Comparison of ENCODE assay signal across 11 cellular contexts in genomic region chr1:84163123-84164038, GRCh38. TPM values are rescaled to one million over a fixed set of nuclear protein-coding genes. Genes with fewer than 3 reads are reported as not detected.
DNase-seq lines count a peak whose midpoint lies in the region; ATAC-seq, FAIRE-seq and TF ChIP-seq lines count a peak whose summit lies in the region.
"Had no signal": no experiment of that assay in that cellular context is flagged by ENCODE, and none has a peak within 500 bp of the region (broad histone marks: within the 10 kb centered on the region; RNA-seq: fewer than 3 reads in every experiment).

No MANE protein-coding gene starts in this region.

- no peak for TF ChIP-seq EP300 in suprapubic skin (IDR thresholded peaks at IDR 0.05)

- no peak overlapping the region for H2BK15ac ChIP-seq in IMR-90 (ENCODE audit: low read depth, low read length)

- no peak overlapping the region for H3K4me3 ChIP-seq in CD4-positive, alpha-beta memory T cell (ENCODE audit: low read length in 2 of 2)
- H3K4me3 ChIP-seq in IMR-90 (ENCODE audit: insufficient read depth, low read depth, low read length) (no peak overlapping the region), astrocyte (ENCODE audit: insufficient read depth, low read depth, low read length) (no peak overlapping the region), suprapubic skin (no peak overlapping the region)
- H3K4me3 ChIP-seq: GM12878 had no signal

- no peaks in the 10 kb centered on the region for H3K9me3 Mint-ChIP-seq in CD4-positive, alpha-beta memory T cell
- H3K9me3 Mint-ChIP-seq in astrocyte (ENCODE audit: unreplicated experiment) (no peaks in the 10 kb centered on the region), natural killer cell (no peaks in the 10 kb centered on the region)

- H2BK20ac ChIP-seq in IMR-90 (ENCODE audit: low read depth, low read length) = peak overlapping the region; percentile 49; the same call in 1 of the 2 replicates

- 0 out of 2 replicates have a peak overlapping the region, but pooled peaks have one; percentile 19 for H3K4ac ChIP-seq in IMR-90 (ENCODE audit: low read depth, low read length)

- H3K79me2 ChIP-seq in astrocyte (ENCODE audit: insufficient read depth, low read length) = no peaks in the 10 kb centered on the region

- POLR2A ChIA-PET in CD4-positive, alpha-beta memory T cell (lab: Charles Lee; ENCODE audit: partially characterized antibody) = interaction anchor here (0.8 to 3.3 kb wide), 4 partner anchors 11 to 274 kb away, joined by 3 to 14 read pairs (median 8); partner anchors contain the start of gene PRKACB
- POLR2A ChIA-PET in IMR-90 (lab: Charles Lee; ENCODE audit: unreplicated experiment) = no interaction called here

- H2AK5ac ChIP-seq in IMR-90 (ENCODE audit: low read depth, low read length) = no peak overlapping the region

- peak overlapping the region in 7 of 8 donors; percentile 10 to 64 (median 38) for H3K4me3 Mint-ChIP-seq in CD4-positive, alpha-beta memory T cell
- no peak overlapping the region for H3K4me3 Mint-ChIP-seq in astrocyte (ENCODE audit: unreplicated experiment)
- peak overlapping the region; percentile 40 for H3K4me3 Mint-ChIP-seq in natural killer cell

- peak overlapping the region; percentile 16; the same call in 1 of the 2 replicates for H4K5ac ChIP-seq in IMR-90 (ENCODE audit: low read depth, low read length)

- TF ChIP-seq CTCF in IMR-90 (conservative IDR thresholded peaks at IDR 0.05; ENCODE audit: low read depth, low read length) (no peak), astrocyte (IDR thresholded peaks at IDR 0.05; ENCODE audit: insufficient read depth, low read depth, low read length) (no peak), natural killer cell (IDR thresholded peaks at IDR 0.05) (no peak), suprapubic skin (IDR thresholded peaks at IDR 0.05) (no peak)

- H3K9ac ChIP-seq in IMR-90 (ENCODE audit: low read depth, low read length) (no peak overlapping the region), astrocyte (ENCODE audit: low read length) (no peak overlapping the region)
- H3K9ac ChIP-seq: KMS-11 had no signal

- H4K20me1 ChIP-seq in IMR-90 (ENCODE audit: insufficient read depth, low read length) = no peaks in the 10 kb centered on the region
- no peaks in the 10 kb centered on the region for H4K20me1 ChIP-seq in astrocyte (ENCODE audit: insufficient read depth, low read length)

- dilution Hi-C loops in IMR-90 (cut with HindIII; ENCODE audit: low sequenced_read_pairs, unreplicated experiment) = no loop called here

- H3K36me3 ChIP-seq in CD4-positive, alpha-beta memory T cell (ENCODE audit: insufficient read depth, low read length) = no peaks in the 10 kb centered on the region
- H3K36me3 ChIP-seq in IMR-90 (ENCODE audit: control insufficient read depth, insufficient read depth, low read length) (no peaks in the 10 kb centered on the region), astrocyte (ENCODE audit: insufficient read depth, low read length) (no peaks in the 10 kb centered on the region), suprapubic skin (no peaks in the 10 kb centered on the region)

- no peak overlapping the region for H3K18ac ChIP-seq in IMR-90 (ENCODE audit: low read depth, low read length)

- H3K36me3 Mint-ChIP-seq in CD4-positive, alpha-beta memory T cell = peaks cover 3 to 6% of the 10 kb centered on the region in 2 donors
- H3K36me3 Mint-ChIP-seq in astrocyte (ENCODE audit: low read depth, unreplicated experiment) (no peaks in the 10 kb centered on the region), natural killer cell (no peaks in the 10 kb centered on the region)

- H2AK9ac ChIP-seq in IMR-90 (replicated peaks; ENCODE audit: low read depth, low read length, poor library complexity) = no peak overlapping the region

- H4K8ac ChIP-seq in IMR-90 (ENCODE audit: low read depth in 2 of 2, low read length in 2 of 2) = 0 out of 4 replicates have a peak overlapping the region, but pooled peaks of 1 of the 2 experiments have one; percentile 17

- TF ChIP-seq RAD21 in IMR-90 (IDR thresholded peaks at IDR 0.05; ENCODE audit: low read length) = no peak

- H4K91ac ChIP-seq in IMR-90 (ENCODE audit: insufficient read depth, low read depth, low read length) = no peak overlapping the region

- no peaks in the 10 kb centered on the region for H3K27me3 ChIP-seq in CD4-positive, alpha-beta memory T cell (ENCODE audit: insufficient read depth, low read length)
- H3K27me3 ChIP-seq in IMR-90 (ENCODE audit: control insufficient read depth, insufficient read depth, low read length) (no peaks in the 10 kb centered on the region), astrocyte (ENCODE audit: insufficient read depth, low read length) (no peaks in the 10 kb centered on the region), suprapubic skin (no peaks in the 10 kb centered on the region)

- peaks cover 10 to 22% of the 10 kb centered on the region in 2 experiments for H3K79me1 ChIP-seq in IMR-90 (ENCODE audit: low read depth in 1 of 2, low read length in 2 of 2)

- BruUV-seq in IMR-90 (replicated peaks; lab: Mats Ljungman, UMichigan) = no TSS peak

- DNase-seq in CD4-positive, alpha-beta memory T cell = no peak
- no peak for DNase-seq in IMR-90
- DNase-seq in astrocyte (ENCODE audit: low read depth) = no peak
- DNase-seq in natural killer cell = no peak
- no peak for DNase-seq in suprapubic skin (ENCODE audit: low spot score in 2 of 2)
- DNase-seq in NCI-H1694 (lab: John Stamatoyannopoulos, UW) = no peak
- DNase-seq: NCI-H2107 had no signal

- no peaks in the 10 kb centered on the region for H3K9me3 ChIP-seq in CD4-positive, alpha-beta memory T cell (ENCODE audit: control insufficient read depth in 1 of 2, low read length in 2 of 2)
- no peaks in the 10 kb centered on the region for H3K9me3 ChIP-seq in IMR-90 (ENCODE audit: control insufficient read depth, insufficient read depth, low read length)
- H3K9me3 ChIP-seq in astrocyte (ENCODE audit: insufficient read depth, low read depth, low read length) = no peaks in the 10 kb centered on the region
- no peaks in the 10 kb centered on the region for H3K9me3 ChIP-seq in suprapubic skin

- no peak overlapping the region; the same call in 1 of the 2 replicates for H3K23ac ChIP-seq in IMR-90 (ENCODE audit: low read depth, low read length)

- WGBS in IMR-90 (ENCODE audit: extremely low coverage in 2 of 2, insufficient read length in 1 of 2), 2 experiments = 96% methylated on average over 4 of the region's 7 CpGs; no CpG with 5 or more reads in 1 of the 2 experiments
- WGBS in suprapubic skin = 84% methylated on average over 7 of the region's 7 CpGs

- H3K4me1 Mint-ChIP-seq in CD4-positive, alpha-beta memory T cell = peaks cover 52 to 79% (median 68%) of the 10 kb centered on the region in 4 donors
- H3K4me1 Mint-ChIP-seq in astrocyte (ENCODE audit: low read depth, unreplicated experiment) = peaks cover 2% of the 10 kb centered on the region
- peaks cover 69 to 80% of the 10 kb centered on the region in 2 donors for H3K4me1 Mint-ChIP-seq in natural killer cell

- FAIRE-seq in astrocyte (lab: Jason Lieb, UNC) = no peak

- H3K27me3 Mint-ChIP-seq in CD4-positive, alpha-beta memory T cell = no peaks in the 10 kb centered on the region
- H3K27me3 Mint-ChIP-seq in astrocyte (ENCODE audit: low read depth, unreplicated experiment) (no peaks in the 10 kb centered on the region), natural killer cell (ENCODE audit: low read depth in 2 of 2) (no peaks in the 10 kb centered on the region)

- H3K9me1 ChIP-seq in IMR-90 (ENCODE audit: insufficient read depth, low read length) = no peaks in the 10 kb centered on the region

- H3K56ac ChIP-seq in IMR-90 (ENCODE audit: extremely low read depth, insufficient read depth, low read length) = no peak overlapping the region

- H2AFZ ChIP-seq in IMR-90 (replicated peaks; ENCODE audit: low read length, poor library complexity) (no peak overlapping the region), astrocyte (ENCODE audit: low read depth, low read length) (no peak overlapping the region)

- intact Hi-C loops in CD4-positive, alpha-beta memory T cell (cut with micrococcal nuclease) = no loop called here
- intact Hi-C loops in IMR-90 (cut with micrococcal nuclease) (no loop called here), natural killer cell (cut with micrococcal nuclease) (no loop called here)

- in situ Hi-C loops in IMR-90 (cut with MboI; ENCODE audit: low sequenced_read_pairs) = no loop called here

- no peak overlapping the region for H2BK5ac ChIP-seq in IMR-90 (ENCODE audit: low read depth, low read length, poor library complexity, severe bottlenecking)

- no peak for ATAC-seq in IMR-90 (ENCODE audit: low read depth)
- ATAC-seq in natural killer cell = peak in 1 of 3 donors; percentile 14
- no peak for ATAC-seq in GM18873 (IDR thresholded peaks at IDR 0.05; ENCODE audit: low FRiP score, unreplicated experiment)
- ATAC-seq: GM12878 had no signal

- TF ChIP-seq POLR2A in IMR-90 (IDR thresholded peaks at IDR 0.05; ENCODE audit: low read depth, low read length) (no peak), suprapubic skin (IDR thresholded peaks at IDR 0.05) (no peak)

- CTCF ChIA-PET in CD4-positive, alpha-beta memory T cell (lab: Charles Lee; ENCODE audit: partially characterized antibody) = interaction anchor here (1.0 to 1.7 kb wide), 3 partner anchors 10 to 590 kb away, joined by 3 to 5 read pairs (median 3); no protein-coding TSS in a partner anchor
- CTCF ChIA-PET in IMR-90 (lab: Yijun Ruan, JAX) = no interaction called here

- H2BK120ac ChIP-seq in IMR-90 (ENCODE audit: low read depth, low read length) = no peak overlapping the region

- H3K4me2 ChIP-seq in IMR-90 (ENCODE audit: low read depth, low read length) (no peak overlapping the region), astrocyte (ENCODE audit: low read length) (peak overlapping the region; percentile 82)
- H3K4me2 ChIP-seq: KMS-11 had no signal

- H3K27ac Mint-ChIP-seq in CD4-positive, alpha-beta memory T cell = peak overlapping the region in 2 of 7 donors; percentile 11 to 32
- H3K27ac Mint-ChIP-seq in astrocyte (ENCODE audit: unreplicated experiment) (no peak overlapping the region), natural killer cell (peak overlapping the region; percentile 83 to 87)

- peaks cover 83% of the 10 kb centered on the region for H3K4me1 ChIP-seq in CD4-positive, alpha-beta memory T cell (ENCODE audit: insufficient read depth, low read length)
- no peaks in the 10 kb centered on the region; the same call in 1 of the 2 replicates for H3K4me1 ChIP-seq in IMR-90 (ENCODE audit: control insufficient read depth, insufficient read depth, low read length)
- no peaks in the 10 kb centered on the region for H3K4me1 ChIP-seq in astrocyte (ENCODE audit: insufficient read depth, low read length)
- no peaks in the 10 kb centered on the region for H3K4me1 ChIP-seq in suprapubic skin

- no peak overlapping the region for H3K27ac ChIP-seq in CD4-positive, alpha-beta memory T cell (ENCODE audit: low read depth, low read length)
- H3K27ac ChIP-seq in IMR-90 (ENCODE audit: insufficient read depth, low read length) (no peak overlapping the region), astrocyte (ENCODE audit: low read depth, low read length) (no peak overlapping the region), suprapubic skin (no peak overlapping the region)
- H3K27ac ChIP-seq: epithelial cell of prostate, KMS-11 had no signal

- H3K14ac ChIP-seq in IMR-90 (replicated peaks; ENCODE audit: low read depth, low read length) = peak overlapping the region; percentile 1; the same call in 1 of the 2 replicates

RNA-seq across cellular contexts. Expression of gene PRKACB, which starts 19.3 kb away (rescaled TPM):
- total RNA-seq in CD4-positive, alpha-beta memory T cell = 100 to 1,000 TPM; 128 to 131 TPM
- 100 to 1,000 TPM in 1 of 2 donors, 10 to 100 TPM in 1; 75.8 to 132 TPM for polyA plus RNA-seq in CD4-positive, alpha-beta memory T cell
- total RNA-seq in IMR-90 (2012; rRNA removed) = 8.2 and 14.2 TPM in 2 replicates
- 5.8 and 8.3 TPM in 2 replicates for polyA plus RNA-seq in IMR-90 (2012; rRNA removed)
- 1.3 and 1.7 TPM in 2 replicates for polyA plus RNA-seq in IMR-90 (2012; cell fraction: cytosol; rRNA removed)
- polyA plus RNA-seq in IMR-90 (2012; cell fraction: nucleus; rRNA removed; ENCODE audit: low replicate concordance) = 0.59 and 7.0 TPM in 2 replicates
- total RNA-seq in astrocyte = 60.7 and 64.9 TPM in 2 replicates
- total RNA-seq in natural killer cell = 100 to 1,000 TPM; 111 to 148 (median 140) TPM
- 10 to 100 TPM in 2 of 4 donors, 1 to 10 TPM in 2; 6.6 to 12.2 (median 9.1) TPM for total RNA-seq in suprapubic skin
